Comparison of ENCODE assay signal across 1 cellular context in the genomic region with DNA sequence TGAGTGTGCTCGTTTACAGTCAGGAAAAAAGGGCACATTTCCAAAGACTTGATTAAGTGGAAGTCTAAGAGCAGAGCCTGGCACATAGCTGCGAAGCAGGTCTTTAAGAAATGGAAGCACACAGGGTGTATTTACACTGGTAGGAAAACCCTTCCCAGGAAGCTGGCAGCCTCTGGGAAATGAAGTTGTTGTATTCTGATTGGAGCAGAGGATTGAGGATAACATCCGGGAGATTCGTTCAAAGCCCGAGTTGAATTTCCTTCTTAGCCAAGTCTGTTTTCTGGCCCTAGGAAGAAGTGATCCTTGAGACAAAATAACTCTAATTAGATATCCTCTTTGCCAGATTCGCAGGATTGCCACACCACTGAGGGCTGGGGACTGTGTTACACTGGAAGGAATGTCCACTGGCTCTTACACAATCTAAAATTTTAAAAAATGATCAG.
TF ChIP-seq lines count a peak whose summit lies in the region.

No MANE protein-coding gene starts in this region.

TF ChIP-seq in GM23338, 12 proteins besides CTCF, POLR2A, EP300 and RAD21 (continued from another document):
- TF ChIP-seq, protein P1, sequence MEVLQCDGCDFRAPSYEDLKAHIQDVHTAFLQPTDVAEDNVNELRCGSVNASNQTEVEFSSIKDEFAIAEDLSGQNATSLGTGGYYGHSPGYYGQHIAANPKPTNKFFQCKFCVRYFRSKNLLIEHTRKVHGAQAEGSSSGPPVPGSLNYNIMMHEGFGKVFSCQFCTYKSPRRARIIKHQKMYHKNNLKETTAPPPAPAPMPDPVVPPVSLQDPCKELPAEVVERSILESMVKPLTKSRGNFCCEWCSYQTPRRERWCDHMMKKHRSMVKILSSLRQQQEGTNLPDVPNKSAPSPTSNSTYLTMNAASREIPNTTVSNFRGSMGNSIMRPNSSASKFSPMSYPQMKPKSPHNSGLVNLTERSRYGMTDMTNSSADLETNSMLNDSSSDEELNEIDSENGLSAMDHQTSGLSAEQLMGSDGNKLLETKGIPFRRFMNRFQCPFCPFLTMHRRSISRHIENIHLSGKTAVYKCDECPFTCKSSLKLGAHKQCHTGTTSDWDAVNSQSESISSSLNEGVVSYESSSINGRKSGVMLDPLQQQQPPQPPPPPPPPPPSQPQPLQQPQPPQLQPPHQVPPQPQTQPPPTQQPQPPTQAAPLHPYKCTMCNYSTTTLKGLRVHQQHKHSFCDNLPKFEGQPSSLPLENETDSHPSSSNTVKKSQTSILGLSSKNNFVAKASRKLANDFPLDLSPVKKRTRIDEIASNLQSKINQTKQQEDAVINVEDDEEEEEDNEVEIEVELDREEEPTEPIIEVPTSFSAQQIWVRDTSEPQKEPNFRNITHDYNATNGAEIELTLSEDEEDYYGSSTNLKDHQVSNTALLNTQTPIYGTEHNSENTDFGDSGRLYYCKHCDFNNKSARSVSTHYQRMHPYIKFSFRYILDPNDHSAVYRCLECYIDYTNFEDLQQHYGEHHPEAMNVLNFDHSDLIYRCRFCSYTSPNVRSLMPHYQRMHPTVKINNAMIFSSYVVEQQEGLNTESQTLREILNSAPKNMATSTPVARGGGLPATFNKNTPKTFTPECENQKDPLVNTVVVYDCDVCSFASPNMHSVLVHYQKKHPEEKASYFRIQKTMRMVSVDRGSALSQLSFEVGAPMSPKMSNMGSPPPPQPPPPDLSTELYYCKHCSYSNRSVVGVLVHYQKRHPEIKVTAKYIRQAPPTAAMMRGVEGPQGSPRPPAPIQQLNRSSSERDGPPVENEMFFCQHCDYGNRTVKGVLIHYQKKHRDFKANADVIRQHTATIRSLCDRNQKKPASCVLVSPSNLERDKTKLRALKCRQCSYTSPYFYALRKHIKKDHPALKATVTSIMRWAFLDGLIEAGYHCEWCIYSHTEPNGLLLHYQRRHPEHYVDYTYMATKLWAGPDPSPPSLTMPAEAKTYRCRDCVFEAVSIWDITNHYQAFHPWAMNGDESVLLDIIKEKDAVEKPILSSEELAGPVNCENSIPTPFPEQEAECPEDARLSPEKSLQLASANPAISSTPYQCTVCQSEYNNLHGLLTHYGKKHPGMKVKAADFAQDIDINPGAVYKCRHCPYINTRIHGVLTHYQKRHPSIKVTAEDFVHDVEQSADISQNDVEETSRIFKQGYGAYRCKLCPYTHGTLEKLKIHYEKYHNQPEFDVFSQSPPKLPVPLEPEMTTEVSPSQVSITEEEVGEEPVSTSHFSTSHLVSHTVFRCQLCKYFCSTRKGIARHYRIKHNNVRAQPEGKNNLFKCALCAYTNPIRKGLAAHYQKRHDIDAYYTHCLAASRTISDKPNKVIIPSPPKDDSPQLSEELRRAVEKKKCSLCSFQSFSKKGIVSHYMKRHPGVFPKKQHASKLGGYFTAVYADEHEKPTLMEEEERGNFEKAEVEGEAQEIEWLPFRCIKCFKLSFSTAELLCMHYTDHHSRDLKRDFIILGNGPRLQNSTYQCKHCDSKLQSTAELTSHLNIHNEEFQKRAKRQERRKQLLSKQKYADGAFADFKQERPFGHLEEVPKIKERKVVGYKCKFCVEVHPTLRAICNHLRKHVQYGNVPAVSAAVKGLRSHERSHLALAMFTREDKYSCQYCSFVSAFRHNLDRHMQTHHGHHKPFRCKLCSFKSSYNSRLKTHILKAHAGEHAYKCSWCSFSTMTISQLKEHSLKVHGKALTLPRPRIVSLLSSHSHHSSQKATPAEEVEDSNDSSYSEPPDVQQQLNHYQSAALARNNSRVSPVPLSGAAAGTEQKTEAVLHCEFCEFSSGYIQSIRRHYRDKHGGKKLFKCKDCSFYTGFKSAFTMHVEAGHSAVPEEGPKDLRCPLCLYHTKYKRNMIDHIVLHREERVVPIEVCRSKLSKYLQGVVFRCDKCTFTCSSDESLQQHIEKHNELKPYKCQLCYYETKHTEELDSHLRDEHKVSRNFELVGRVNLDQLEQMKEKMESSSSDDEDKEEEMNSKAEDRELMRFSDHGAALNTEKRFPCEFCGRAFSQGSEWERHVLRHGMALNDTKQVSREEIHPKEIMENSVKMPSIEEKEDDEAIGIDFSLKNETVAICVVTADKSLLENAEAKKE (CRISPR knock-in tag; IDR thresholded peaks at IDR 0.05), result no peak
- TF ChIP-seq ZNF114 (CRISPR knock-in tag; IDR thresholded peaks at IDR 0.05), result no peak
- no peak for TF ChIP-seq NANOG (IDR thresholded peaks at IDR 0.05; ENCODE audit: borderline replicate concordance)
- TF ChIP-seq CREB1 (CRISPR knock-in tag; IDR thresholded peaks at IDR 0.05; ENCODE audit: low read depth), result no peak
- no peak for TF ChIP-seq EZH2 (IDR thresholded peaks at IDR 0.05; ENCODE audit: low read depth, unreplicated experiment)
- TF ChIP-seq, protein P2, sequence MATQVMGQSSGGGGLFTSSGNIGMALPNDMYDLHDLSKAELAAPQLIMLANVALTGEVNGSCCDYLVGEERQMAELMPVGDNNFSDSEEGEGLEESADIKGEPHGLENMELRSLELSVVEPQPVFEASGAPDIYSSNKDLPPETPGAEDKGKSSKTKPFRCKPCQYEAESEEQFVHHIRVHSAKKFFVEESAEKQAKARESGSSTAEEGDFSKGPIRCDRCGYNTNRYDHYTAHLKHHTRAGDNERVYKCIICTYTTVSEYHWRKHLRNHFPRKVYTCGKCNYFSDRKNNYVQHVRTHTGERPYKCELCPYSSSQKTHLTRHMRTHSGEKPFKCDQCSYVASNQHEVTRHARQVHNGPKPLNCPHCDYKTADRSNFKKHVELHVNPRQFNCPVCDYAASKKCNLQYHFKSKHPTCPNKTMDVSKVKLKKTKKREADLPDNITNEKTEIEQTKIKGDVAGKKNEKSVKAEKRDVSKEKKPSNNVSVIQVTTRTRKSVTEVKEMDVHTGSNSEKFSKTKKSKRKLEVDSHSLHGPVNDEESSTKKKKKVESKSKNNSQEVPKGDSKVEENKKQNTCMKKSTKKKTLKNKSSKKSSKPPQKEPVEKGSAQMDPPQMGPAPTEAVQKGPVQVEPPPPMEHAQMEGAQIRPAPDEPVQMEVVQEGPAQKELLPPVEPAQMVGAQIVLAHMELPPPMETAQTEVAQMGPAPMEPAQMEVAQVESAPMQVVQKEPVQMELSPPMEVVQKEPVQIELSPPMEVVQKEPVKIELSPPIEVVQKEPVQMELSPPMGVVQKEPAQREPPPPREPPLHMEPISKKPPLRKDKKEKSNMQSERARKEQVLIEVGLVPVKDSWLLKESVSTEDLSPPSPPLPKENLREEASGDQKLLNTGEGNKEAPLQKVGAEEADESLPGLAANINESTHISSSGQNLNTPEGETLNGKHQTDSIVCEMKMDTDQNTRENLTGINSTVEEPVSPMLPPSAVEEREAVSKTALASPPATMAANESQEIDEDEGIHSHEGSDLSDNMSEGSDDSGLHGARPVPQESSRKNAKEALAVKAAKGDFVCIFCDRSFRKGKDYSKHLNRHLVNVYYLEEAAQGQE (IDR thresholded peaks at IDR 0.05; ENCODE audit: unreplicated experiment), result no peak
- TF ChIP-seq POLR2AphosphoS5 (IDR thresholded peaks at IDR 0.05; ENCODE audit: low read depth), result no peak
- TF ChIP-seq STAT1 (IDR thresholded peaks at IDR 0.05; ENCODE audit: unreplicated experiment), result no peak
